1 cellular context compared by ENCODE assay signal in the genomic region with DNA sequence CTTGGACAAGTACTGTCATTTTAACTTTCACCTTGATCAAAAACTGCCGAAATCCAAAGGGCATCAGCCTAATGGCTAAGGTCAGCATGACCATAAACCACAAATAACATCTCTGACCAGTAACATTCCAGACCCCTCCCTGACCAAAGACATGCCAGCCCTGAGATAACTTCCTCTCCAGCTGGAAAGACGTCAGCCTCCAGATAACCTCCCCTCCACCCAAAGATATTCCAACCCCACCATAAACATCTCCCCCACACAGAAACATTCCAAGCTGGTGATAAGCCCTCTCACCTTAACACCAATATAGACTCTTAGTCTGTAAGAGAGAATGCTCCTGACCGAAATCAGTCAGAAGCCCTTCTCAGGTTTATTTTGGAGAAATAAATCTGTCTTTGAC.
TF ChIP-seq lines count a peak whose summit lies in the region.

No MANE protein-coding gene starts in this region.

TF ChIP-seq in SK-N-SH, 30 proteins besides CTCF, POLR2A, EP300 and RAD21 (continued from another document):
- TF ChIP-seq, protein P1, sequence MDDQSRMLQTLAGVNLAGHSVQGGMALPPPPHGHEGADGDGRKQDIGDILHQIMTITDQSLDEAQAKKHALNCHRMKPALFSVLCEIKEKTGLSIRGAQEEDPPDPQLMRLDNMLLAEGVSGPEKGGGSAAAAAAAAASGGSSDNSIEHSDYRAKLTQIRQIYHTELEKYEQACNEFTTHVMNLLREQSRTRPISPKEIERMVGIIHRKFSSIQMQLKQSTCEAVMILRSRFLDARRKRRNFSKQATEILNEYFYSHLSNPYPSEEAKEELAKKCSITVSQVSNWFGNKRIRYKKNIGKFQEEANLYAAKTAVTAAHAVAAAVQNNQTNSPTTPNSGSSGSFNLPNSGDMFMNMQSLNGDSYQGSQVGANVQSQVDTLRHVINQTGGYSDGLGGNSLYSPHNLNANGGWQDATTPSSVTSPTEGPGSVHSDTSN (IDR thresholded peaks at IDR 0.05): no peak
- TF ChIP-seq SMC3 (IDR thresholded peaks at IDR 0.05; ENCODE audit: low read depth, low read length) (no peak), POLR2AphosphoS5 (IDR thresholded peaks at IDR 0.05; ENCODE audit: low read depth, low read length) (no peak), TAF1 (IDR thresholded peaks at IDR 0.05; ENCODE audit: borderline replicate concordance, low read depth, low read length) (no peak), CHD2 (IDR thresholded peaks at IDR 0.05; ENCODE audit: low read length, partially characterized antibody) (no peak), TCF12 (IDR thresholded peaks at IDR 0.05) (no peak), EZH2phosphoT487 (IDR thresholded peaks at IDR 0.05; ENCODE audit: borderline replicate concordance, low read depth) (no peak), MEF2A (IDR thresholded peaks at IDR 0.05; ENCODE audit: borderline replicate concordance, low read depth) (no peak), RFX5 (IDR thresholded peaks at IDR 0.05; ENCODE audit: low read length) (no peak), GATA2 (CRISPR knock-in tag; IDR thresholded peaks at IDR 0.05) (no peak), ELF1 (IDR thresholded peaks at IDR 0.05) (no peak), FOXM1 (IDR thresholded peaks at IDR 0.05; ENCODE audit: low read depth) (no peak)
- TF ChIP-seq, protein P2, sequence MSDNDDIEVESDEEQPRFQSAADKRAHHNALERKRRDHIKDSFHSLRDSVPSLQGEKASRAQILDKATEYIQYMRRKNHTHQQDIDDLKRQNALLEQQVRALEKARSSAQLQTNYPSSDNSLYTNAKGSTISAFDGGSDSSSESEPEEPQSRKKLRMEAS (IDR thresholded peaks at IDR 0.05; ENCODE audit: low read depth): no peak
- TF ChIP-seq, protein P3, sequence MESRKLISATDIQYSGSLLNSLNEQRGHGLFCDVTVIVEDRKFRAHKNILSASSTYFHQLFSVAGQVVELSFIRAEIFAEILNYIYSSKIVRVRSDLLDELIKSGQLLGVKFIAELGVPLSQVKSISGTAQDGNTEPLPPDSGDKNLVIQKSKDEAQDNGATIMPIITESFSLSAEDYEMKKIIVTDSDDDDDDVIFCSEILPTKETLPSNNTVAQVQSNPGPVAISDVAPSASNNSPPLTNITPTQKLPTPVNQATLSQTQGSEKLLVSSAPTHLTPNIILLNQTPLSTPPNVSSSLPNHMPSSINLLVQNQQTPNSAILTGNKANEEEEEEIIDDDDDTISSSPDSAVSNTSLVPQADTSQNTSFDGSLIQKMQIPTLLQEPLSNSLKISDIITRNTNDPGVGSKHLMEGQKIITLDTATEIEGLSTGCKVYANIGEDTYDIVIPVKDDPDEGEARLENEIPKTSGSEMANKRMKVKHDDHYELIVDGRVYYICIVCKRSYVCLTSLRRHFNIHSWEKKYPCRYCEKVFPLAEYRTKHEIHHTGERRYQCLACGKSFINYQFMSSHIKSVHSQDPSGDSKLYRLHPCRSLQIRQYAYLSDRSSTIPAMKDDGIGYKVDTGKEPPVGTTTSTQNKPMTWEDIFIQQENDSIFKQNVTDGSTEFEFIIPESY (IDR thresholded peaks at IDR 0.05; ENCODE audit: borderline replicate concordance, low read depth): no peak
- TF ChIP-seq, protein P4, sequence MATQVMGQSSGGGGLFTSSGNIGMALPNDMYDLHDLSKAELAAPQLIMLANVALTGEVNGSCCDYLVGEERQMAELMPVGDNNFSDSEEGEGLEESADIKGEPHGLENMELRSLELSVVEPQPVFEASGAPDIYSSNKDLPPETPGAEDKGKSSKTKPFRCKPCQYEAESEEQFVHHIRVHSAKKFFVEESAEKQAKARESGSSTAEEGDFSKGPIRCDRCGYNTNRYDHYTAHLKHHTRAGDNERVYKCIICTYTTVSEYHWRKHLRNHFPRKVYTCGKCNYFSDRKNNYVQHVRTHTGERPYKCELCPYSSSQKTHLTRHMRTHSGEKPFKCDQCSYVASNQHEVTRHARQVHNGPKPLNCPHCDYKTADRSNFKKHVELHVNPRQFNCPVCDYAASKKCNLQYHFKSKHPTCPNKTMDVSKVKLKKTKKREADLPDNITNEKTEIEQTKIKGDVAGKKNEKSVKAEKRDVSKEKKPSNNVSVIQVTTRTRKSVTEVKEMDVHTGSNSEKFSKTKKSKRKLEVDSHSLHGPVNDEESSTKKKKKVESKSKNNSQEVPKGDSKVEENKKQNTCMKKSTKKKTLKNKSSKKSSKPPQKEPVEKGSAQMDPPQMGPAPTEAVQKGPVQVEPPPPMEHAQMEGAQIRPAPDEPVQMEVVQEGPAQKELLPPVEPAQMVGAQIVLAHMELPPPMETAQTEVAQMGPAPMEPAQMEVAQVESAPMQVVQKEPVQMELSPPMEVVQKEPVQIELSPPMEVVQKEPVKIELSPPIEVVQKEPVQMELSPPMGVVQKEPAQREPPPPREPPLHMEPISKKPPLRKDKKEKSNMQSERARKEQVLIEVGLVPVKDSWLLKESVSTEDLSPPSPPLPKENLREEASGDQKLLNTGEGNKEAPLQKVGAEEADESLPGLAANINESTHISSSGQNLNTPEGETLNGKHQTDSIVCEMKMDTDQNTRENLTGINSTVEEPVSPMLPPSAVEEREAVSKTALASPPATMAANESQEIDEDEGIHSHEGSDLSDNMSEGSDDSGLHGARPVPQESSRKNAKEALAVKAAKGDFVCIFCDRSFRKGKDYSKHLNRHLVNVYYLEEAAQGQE (IDR thresholded peaks at IDR 0.05; ENCODE audit: low read depth, low read length): no peak
